Comparison of ENCODE assay signal across 9 cellular contexts in the genomic region with DNA sequence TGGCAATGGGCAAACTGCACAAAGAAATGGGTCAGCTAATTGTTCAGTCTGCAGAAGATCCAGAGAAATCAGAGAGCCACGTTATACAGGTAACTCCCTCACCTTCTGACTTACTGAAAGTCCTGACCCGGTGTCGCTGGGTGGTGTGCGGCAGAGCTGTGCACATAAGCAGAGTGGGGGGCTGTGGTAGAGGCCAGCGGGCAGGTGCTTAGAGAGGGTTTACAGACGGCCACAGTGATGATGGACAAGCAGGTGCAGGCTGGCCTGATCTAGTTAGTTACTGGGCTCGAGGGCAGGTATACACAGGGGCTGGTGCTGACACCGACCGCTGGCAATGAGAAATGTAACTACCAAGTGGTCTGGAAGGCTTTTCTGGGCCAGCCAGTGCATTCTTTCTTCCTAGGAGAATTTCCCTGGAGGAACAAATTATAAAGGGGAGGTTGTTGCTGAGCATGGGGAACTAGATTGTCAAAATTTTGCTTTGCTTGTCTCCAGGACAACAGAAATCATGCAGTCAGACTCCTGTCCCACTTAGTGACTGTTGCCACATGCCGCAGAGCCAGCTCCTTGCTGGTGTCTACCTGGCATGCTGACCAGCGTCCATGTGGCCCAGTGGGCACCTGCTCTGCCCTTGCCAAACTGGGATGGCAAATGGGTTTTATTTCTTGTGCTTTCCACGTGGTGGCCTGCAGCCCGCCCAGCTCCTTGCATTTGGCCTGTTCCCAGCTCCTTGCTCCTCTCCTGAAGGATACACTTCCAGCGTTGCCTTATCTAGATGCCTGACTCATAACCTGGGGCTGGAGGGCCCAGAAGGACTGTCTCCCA. TPM values are rescaled to one million over a fixed set of nuclear protein-coding genes. Genes with fewer than 3 reads are reported as not detected.
DNase-seq lines count a peak whose midpoint lies in the region; ATAC-seq lines count a peak whose summit lies in the region.
"Had no signal": no experiment of that assay in that cellular context is flagged by ENCODE, and none has a peak within 500 bp of the region (broad histone marks: within the 10 kb centered on the region; RNA-seq: fewer than 3 reads in every experiment).

No MANE protein-coding gene starts in this region.

- no peak for ATAC-seq in activated CD8-positive, alpha-beta T cell treated with anti-CD3 and anti-CD28 coated beads, Interleukin-2, amount 10 ng/mL, durations not matched to agents 7 days and 5 days
- ATAC-seq in stimulated activated naive B cell treated with anti-CD40 and anti-IgM and Interleukin-4, amounts not matched to agents 10 μg/mL and 1 μg/mL and 100 μg/mL, for 72 hours (replicated peaks): no peak

- DNase-seq in activated CD4-positive, alpha-beta T cell treated with anti-CD3 and anti-CD28 coated beads, Interleukin-2, amount 10 ng/mL, durations not matched to agents 7 days and 5 days: no peak
- no peak for DNase-seq in activated CD4-positive, alpha-beta T cell treated with anti-CD3 and anti-CD28 coated beads, Interleukin-2, amount 50 U/mL, for 1 hour
- DNase-seq in activated CD8-positive, alpha-beta T cell treated with anti-CD3 and anti-CD28 coated beads, Interleukin-2, amount 10 ng/mL, durations not matched to agents 7 days and 5 days: no peak
- peak in 26 of 51 donors; percentile 7 to 64 (median 35) for DNase-seq in hypothalamus (lab: John Stamatoyannopoulos, UW)
- no peak for DNase-seq in stimulated activated naive B cell treated with anti-CD40 and anti-IgM and Interleukin-4, amounts not matched to agents 10 μg/mL and 1 μg/mL and 100 μg/mL, for 72 hours
- no peak for DNase-seq in NK-92 (lab: John Stamatoyannopoulos, UW; ENCODE audit: unreplicated experiment)
- DNase-seq in DMS 273 treated with DMSO at 0.1 percent for 48 hours (lab: John Stamatoyannopoulos, UW): no peak
- DNase-seq in NOMO-1 (lab: John Stamatoyannopoulos, UW; ENCODE audit: unreplicated experiment in 2 of 2): no peak
- DNase-seq: NCI-H1417 treated with DMSO at 0.1 percent for 48 hours had no signal

- POLR2A ChIA-PET in activated CD4-positive, alpha-beta T cell treated with anti-CD3 and anti-CD28 coated beads, Interleukin-2, amount 10 ng/mL, durations not matched to agents 7 days and 5 days (lab: Charles Lee): interaction anchor here (0.6 to 1.3 kb wide), 2 partner anchors 52 to 88 kb away, joined by 3 to 6 read pairs; a partner anchor contains a TSS
- POLR2A ChIA-PET in activated CD8-positive, alpha-beta T cell treated with anti-CD3 and anti-CD28 coated beads, Interleukin-2, amount 10 ng/mL, durations not matched to agents 7 days and 5 days (lab: Charles Lee): interaction anchor here (0.6 to 3.2 kb wide), 21 partner anchors 12 to 366 kb away, joined by 3 to 37 read pairs (median 4); a partner anchor contains a TSS

- H3K27ac Mint-ChIP-seq in activated CD4-positive, alpha-beta T cell treated with anti-CD3 and anti-CD28 coated beads, Interleukin-2, amount 10 ng/mL, durations not matched to agents 7 days and 5 days: peak overlapping the region; percentile 98
- H3K27ac Mint-ChIP-seq in activated CD8-positive, alpha-beta T cell treated with anti-CD3 and anti-CD28 coated beads, Interleukin-2, amount 10 ng/mL, durations not matched to agents 7 days and 5 days: peak overlapping the region; percentile 93
- peak overlapping the region; percentile 92 for H3K27ac Mint-ChIP-seq in stimulated activated naive B cell treated with anti-CD40 and anti-IgM and Interleukin-4, amounts not matched to agents 10 μg/mL and 1 μg/mL and 100 μg/mL, for 72 hours

- H3K9me3 Mint-ChIP-seq in activated CD4-positive, alpha-beta T cell treated with anti-CD3 and anti-CD28 coated beads, Interleukin-2, amount 10 ng/mL, durations not matched to agents 7 days and 5 days: peaks cover 2% of the 10 kb centered on the region
- no peaks in the 10 kb centered on the region for H3K9me3 Mint-ChIP-seq in activated CD8-positive, alpha-beta T cell treated with anti-CD3 and anti-CD28 coated beads, Interleukin-2, amount 10 ng/mL, durations not matched to agents 7 days and 5 days (ENCODE audit: insufficient read depth)
- peaks cover 0 to 3% of the 10 kb centered on the region in 2 donors for H3K9me3 Mint-ChIP-seq in stimulated activated naive B cell treated with anti-CD40 and anti-IgM and Interleukin-4, amounts not matched to agents 10 μg/mL and 1 μg/mL and 100 μg/mL, for 72 hours

- peaks cover 68% of the 10 kb centered on the region for H3K4me1 Mint-ChIP-seq in activated CD4-positive, alpha-beta T cell treated with anti-CD3 and anti-CD28 coated beads, Interleukin-2, amount 10 ng/mL, durations not matched to agents 7 days and 5 days
- H3K4me1 Mint-ChIP-seq in activated CD8-positive, alpha-beta T cell treated with anti-CD3 and anti-CD28 coated beads, Interleukin-2, amount 10 ng/mL, durations not matched to agents 7 days and 5 days (ENCODE audit: low read depth): peaks cover 60% of the 10 kb centered on the region
- peaks cover 26 to 40% of the 10 kb centered on the region in 2 donors for H3K4me1 Mint-ChIP-seq in stimulated activated naive B cell treated with anti-CD40 and anti-IgM and Interleukin-4, amounts not matched to agents 10 μg/mL and 1 μg/mL and 100 μg/mL, for 72 hours

- H3K4me3 Mint-ChIP-seq in activated CD4-positive, alpha-beta T cell treated with anti-CD3 and anti-CD28 coated beads, Interleukin-2, amount 10 ng/mL, durations not matched to agents 7 days and 5 days: peak overlapping the region; percentile 78
- peak overlapping the region; percentile 72 for H3K4me3 Mint-ChIP-seq in activated CD8-positive, alpha-beta T cell treated with anti-CD3 and anti-CD28 coated beads, Interleukin-2, amount 10 ng/mL, durations not matched to agents 7 days and 5 days
- peak overlapping the region; percentile 17 to 82 for H3K4me3 Mint-ChIP-seq in stimulated activated naive B cell treated with anti-CD40 and anti-IgM and Interleukin-4, amounts not matched to agents 10 μg/mL and 1 μg/mL and 100 μg/mL, for 72 hours

- H3K27me3 Mint-ChIP-seq in activated CD4-positive, alpha-beta T cell treated with anti-CD3 and anti-CD28 coated beads, Interleukin-2, amount 10 ng/mL, durations not matched to agents 7 days and 5 days: no peaks in the 10 kb centered on the region
- H3K27me3 Mint-ChIP-seq in activated CD8-positive, alpha-beta T cell treated with anti-CD3 and anti-CD28 coated beads, Interleukin-2, amount 10 ng/mL, durations not matched to agents 7 days and 5 days (ENCODE audit: low read depth): no peaks in the 10 kb centered on the region
- H3K27me3 Mint-ChIP-seq in stimulated activated naive B cell treated with anti-CD40 and anti-IgM and Interleukin-4, amounts not matched to agents 10 μg/mL and 1 μg/mL and 100 μg/mL, for 72 hours: no peaks in the 10 kb centered on the region

- peaks cover 67% of the 10 kb centered on the region for H3K36me3 Mint-ChIP-seq in activated CD4-positive, alpha-beta T cell treated with anti-CD3 and anti-CD28 coated beads, Interleukin-2, amount 10 ng/mL, durations not matched to agents 7 days and 5 days (ENCODE audit: low read depth)
- H3K36me3 Mint-ChIP-seq in activated CD8-positive, alpha-beta T cell treated with anti-CD3 and anti-CD28 coated beads, Interleukin-2, amount 10 ng/mL, durations not matched to agents 7 days and 5 days (ENCODE audit: low read depth): peaks cover 69% of the 10 kb centered on the region
- peaks cover 39 to 57% of the 10 kb centered on the region in 2 donors for H3K36me3 Mint-ChIP-seq in stimulated activated naive B cell treated with anti-CD40 and anti-IgM and Interleukin-4, amounts not matched to agents 10 μg/mL and 1 μg/mL and 100 μg/mL, for 72 hours

- CTCF ChIA-PET in activated CD4-positive, alpha-beta T cell treated with anti-CD3 and anti-CD28 coated beads, Interleukin-2, amount 10 ng/mL, durations not matched to agents 7 days and 5 days (lab: Charles Lee): interaction anchor here (0.9 to 1.8 kb wide), 9 partner anchors 8 to 74 kb away, joined by 3 to 6 read pairs (median 3); a partner anchor contains a TSS
- CTCF ChIA-PET in activated CD8-positive, alpha-beta T cell treated with anti-CD3 and anti-CD28 coated beads, Interleukin-2, amount 10 ng/mL, durations not matched to agents 7 days and 5 days (lab: Charles Lee): interaction anchor here (1.0 to 2.3 kb wide), 6 partner anchors 33 to 283 kb away, joined by 4 to 8 read pairs (median 8); a partner anchor contains a TSS

RNA-seq across cellular contexts. Expression of a gene that starts 28.8 kb away (rescaled TPM):
- total RNA-seq in activated CD4-positive, alpha-beta T cell treated with anti-CD3 and anti-CD28 coated beads, Interleukin-2, amount 10 ng/mL, durations not matched to agents 7 days and 5 days: 10 to 100 TPM; 45.4 to 49.4 TPM
- total RNA-seq in activated CD8-positive, alpha-beta T cell treated with anti-CD3 and anti-CD28 coated beads, Interleukin-2, amount 10 ng/mL, durations not matched to agents 7 days and 5 days: 10 to 100 TPM; 39.9 to 41.3 TPM

RNA-seq across cellular contexts. Expression of a gene that starts 32.8 kb away (rescaled TPM):
- 10 to 100 TPM; 19.0 to 20.1 TPM for total RNA-seq in activated CD4-positive, alpha-beta T cell treated with anti-CD3 and anti-CD28 coated beads, Interleukin-2, amount 10 ng/mL, durations not matched to agents 7 days and 5 days
- total RNA-seq in activated CD8-positive, alpha-beta T cell treated with anti-CD3 and anti-CD28 coated beads, Interleukin-2, amount 10 ng/mL, durations not matched to agents 7 days and 5 days: 10 to 100 TPM; 35.0 to 36.7 TPM

RNA-seq across cellular contexts. Expression of a gene that starts 45.9 kb away (rescaled TPM):
- total RNA-seq in activated CD4-positive, alpha-beta T cell treated with anti-CD3 and anti-CD28 coated beads, Interleukin-2, amount 10 ng/mL, durations not matched to agents 7 days and 5 days: 100 to 1,000 TPM; 121 to 122 TPM
- 100 to 1,000 TPM; 135 to 136 TPM for total RNA-seq in activated CD8-positive, alpha-beta T cell treated with anti-CD3 and anti-CD28 coated beads, Interleukin-2, amount 10 ng/mL, durations not matched to agents 7 days and 5 days

RNA-seq across cellular contexts. Expression of a gene that starts 52.1 kb away (rescaled TPM):
- total RNA-seq in activated CD4-positive, alpha-beta T cell treated with anti-CD3 and anti-CD28 coated beads, Interleukin-2, amount 10 ng/mL, durations not matched to agents 7 days and 5 days: 100 to 1,000 TPM; 132 to 145 TPM
- 100 to 1,000 TPM; 126 to 127 TPM for total RNA-seq in activated CD8-positive, alpha-beta T cell treated with anti-CD3 and anti-CD28 coated beads, Interleukin-2, amount 10 ng/mL, durations not matched to agents 7 days and 5 days

Comparison
In these comparisons a context has a peak if more than half of its experiments do, and no peak if none do; other contexts are left out.
1. DNase-seq: peak in hypothalamus (26 of 51); none in activated CD4-positive, alpha-beta T cell treated with anti-CD3 and anti-CD28 coated beads, Interleukin-2, amount 10 ng/mL, durations not matched to agents 7 days and 5 days (single experiment), activated CD4-positive, alpha-beta T cell treated with anti-CD3 and anti-CD28 coated beads, Interleukin-2, amount 50 U/mL, for 1 hour (single experiment), activated CD8-positive, alpha-beta T cell treated with anti-CD3 and anti-CD28 coated beads, Interleukin-2, amount 10 ng/mL, durations not matched to agents 7 days and 5 days (single experiment), stimulated activated naive B cell treated with anti-CD40 and anti-IgM and Interleukin-4, amounts not matched to agents 10 μg/mL and 1 μg/mL and 100 μg/mL, for 72 hours (single experiment), NK-92 (single experiment), DMS 273 treated with DMSO at 0.1 percent for 48 hours (single experiment) and NOMO-1 (0 of 2).
2. Peak in every context shown above with its lines, with median percentiles within 50 percentile points of each other: H3K27ac Mint-ChIP-seq and H3K4me3 Mint-ChIP-seq.